Comparison of ENCODE assay signal across 10 cellular contexts in genomic region chr6:149451361-149452061, GRCh38. TPM values are rescaled to one million over a fixed set of nuclear protein-coding genes. Genes with fewer than 3 reads are reported as not detected.
DNase-seq lines count a peak whose midpoint lies in the region; ATAC-seq and TF ChIP-seq lines count a peak whose summit lies in the region.
"Had no signal": no experiment of that assay in that cellular context is flagged by ENCODE, and none has a peak within 500 bp of the region (broad histone marks: within the 10 kb centered on the region; RNA-seq: fewer than 3 reads in every experiment).

No MANE protein-coding gene starts in this region.

- H3K27ac Mint-ChIP-seq in activated CD4-positive, alpha-beta memory T cell treated with anti-CD3 and anti-CD28 coated beads for 36 hours, result no peak overlapping the region

- POLR2A ChIA-PET in activated CD4-positive, alpha-beta memory T cell treated with anti-CD3 and anti-CD28 coated beads for 36 hours (lab: Charles Lee), result no interaction called here

- no peaks in the 10 kb centered on the region for H3K27me3 Mint-ChIP-seq in activated CD4-positive, alpha-beta memory T cell treated with anti-CD3 and anti-CD28 coated beads for 36 hours

- H3K27ac ChIP-seq in esophagus (ENCODE audit: low read depth in 2 of 2, low read length in 1 of 2), result no peak overlapping the region
- H3K27ac ChIP-seq in upper lobe of left lung, result peak overlapping the region; percentile 13 to 69 (median 48)

- H3K4me1 Mint-ChIP-seq in activated CD4-positive, alpha-beta memory T cell treated with anti-CD3 and anti-CD28 coated beads for 36 hours (ENCODE audit: low read depth), result peaks cover 2% of the 10 kb centered on the region

- TF ChIP-seq POLR2A in upper lobe of left lung (IDR thresholded peaks at IDR 0.05), result no peak

- DNase-seq in activated effector memory CD4-positive, alpha-beta T cell treated with anti-CD3 and anti-CD28 coated beads, Interleukin-2, amount 50 U/mL, for 16 hours, result peak; percentile 63
- DNase-seq in activated effector memory CD4-positive, alpha-beta T cell treated with Interleukin-2 at 50 U/mL for 16 hours, result no peak
- peak; percentile 48 to 91 for DNase-seq in upper lobe of left lung
- DNase-seq in activated CD4-positive, CD25-positive, alpha-beta regulatory T cell (lab: John Stamatoyannopoulos, UW), result no peak
- DNase-seq in NCI-H774 (lab: John Stamatoyannopoulos, UW), result no peak
- no peak for DNase-seq in activated CD4-positive, alpha-beta memory T cell treated with anti-CD3 and anti-CD28 coated beads for 36 hours
- DNase-seq: AML-193, NCI-H2171 had no signal

- no peak for TF ChIP-seq CTCF in upper lobe of left lung (IDR thresholded peaks at IDR 0.05)

- H3K9ac ChIP-seq in mucosa of stomach (ENCODE audit: low read length), result peak overlapping the region; percentile 52

- peaks cover 61% of the 10 kb centered on the region for H3K36me3 Mint-ChIP-seq in activated CD4-positive, alpha-beta memory T cell treated with anti-CD3 and anti-CD28 coated beads for 36 hours

- no peaks in the 10 kb centered on the region for H3K9me3 Mint-ChIP-seq in activated CD4-positive, alpha-beta memory T cell treated with anti-CD3 and anti-CD28 coated beads for 36 hours

- TF ChIP-seq EP300 in upper lobe of left lung (IDR thresholded peaks at IDR 0.05), result no peak

- H3K9me3 ChIP-seq in esophagus (ENCODE audit: control insufficient read depth in 2 of 2, insufficient read depth in 1 of 2, low read depth in 1 of 2, low read length in 1 of 2) (no peaks in the 10 kb centered on the region), mucosa of stomach (ENCODE audit: control insufficient read depth, low read length) (no peaks in the 10 kb centered on the region), upper lobe of left lung (no peaks in the 10 kb centered on the region)

- 34 to 48% methylated on average over 42 to 50 of the region's 50 CpGs for WGBS in esophagus, 2 donors
- WGBS in upper lobe of left lung, 2 donors, result 36 to 74% methylated on average over 21 to 24 of the region's 50 CpGs

- no peak overlapping the region for H3K4me3 Mint-ChIP-seq in activated CD4-positive, alpha-beta memory T cell treated with anti-CD3 and anti-CD28 coated beads for 36 hours

- intact Hi-C loops in activated CD4-positive, alpha-beta memory T cell treated with anti-CD3 and anti-CD28 coated beads for 36 hours (cut with micrococcal nuclease), result no loop called here

- H3K4me1 ChIP-seq in esophagus (ENCODE audit: control insufficient read depth in 2 of 2, insufficient read depth in 2 of 2, low read length in 1 of 2) (peaks cover 4 to 19% of the 10 kb centered on the region in 2 donors), mucosa of stomach (ENCODE audit: control insufficient read depth, insufficient read depth, low read length) (peaks cover 44% of the 10 kb centered on the region), upper lobe of left lung (peaks cover 33 to 58% (median 39%) of the 10 kb centered on the region in 4 donors)

- H3K4me3 ChIP-seq in esophagus (ENCODE audit: low read depth in 1 of 2, low read length in 2 of 2), result peak overlapping the region; percentile 32 to 35
- H3K4me3 ChIP-seq in mucosa of stomach (ENCODE audit: low read length), result no peak overlapping the region
- peak overlapping the region in 3 of 4 donors; percentile 49 to 60 (median 60) for H3K4me3 ChIP-seq in upper lobe of left lung

- H3K27me3 ChIP-seq in esophagus (ENCODE audit: control insufficient read depth in 1 of 2, insufficient read depth in 2 of 2, low read length in 2 of 2) (no peaks in the 10 kb centered on the region), mucosa of stomach (ENCODE audit: control insufficient read depth, insufficient read depth, low read length) (peaks cover 5% of the 10 kb centered on the region), upper lobe of left lung (peaks cover 0 to 10% (median 0%) of the 10 kb centered on the region in 4 donors)

- H3K36me3 ChIP-seq in esophagus (ENCODE audit: control insufficient read depth in 2 of 2, insufficient read depth in 2 of 2, low read length in 1 of 2), result no peaks in the 10 kb centered on the region
- H3K36me3 ChIP-seq in mucosa of stomach (ENCODE audit: control insufficient read depth, insufficient read depth, low read length), result no peaks in the 10 kb centered on the region
- no peaks in the 10 kb centered on the region for H3K36me3 ChIP-seq in upper lobe of left lung

- CTCF ChIA-PET in activated CD4-positive, alpha-beta memory T cell treated with anti-CD3 and anti-CD28 coated beads for 36 hours (lab: Charles Lee), result interaction anchor here (0.8 kb wide), 1 partner anchor 423 kb away, joined by 3 read pairs; no protein-coding TSS in a partner anchor

- ATAC-seq in upper lobe of left lung (ENCODE audit: low FRiP score in 2 of 2), result peak in 1 of 2 donors; percentile 24

RNA-seq across cellular contexts. Expression of gene ZC3H12D, which starts 33.3 kb away (rescaled TPM):
- polyA plus RNA-seq in esophagus, result under 1 TPM; 0.20 to 0.29 TPM
- total RNA-seq in upper lobe of left lung, result 1 to 10 TPM; 1.4 to 5.7 (median 2.6) TPM
- 100 to 1,000 TPM; 124 to 129 TPM for total RNA-seq in activated CD4-positive, alpha-beta memory T cell treated with anti-CD3 and anti-CD28 coated beads for 36 hours

RNA-seq across cellular contexts. Expression of gene SUMO4, which starts 51.4 kb away (rescaled TPM):
- polyA plus RNA-seq in esophagus, result under 1 TPM in 1 of 2 donors, not detected in 1; 0.24 TPM
- 1 to 10 TPM; 1.9 to 8.4 (median 3.5) TPM for total RNA-seq in upper lobe of left lung
- total RNA-seq in activated CD4-positive, alpha-beta memory T cell treated with anti-CD3 and anti-CD28 coated beads for 36 hours, result 1 to 10 TPM; 4.8 to 5.8 TPM

Comparison
In these comparisons a context has a peak if more than half of its experiments do, and no peak if none do; other contexts are left out.
1. DNase-seq: peak in activated effector memory CD4-positive, alpha-beta T cell treated with anti-CD3 and anti-CD28 coated beads, Interleukin-2, amount 50 U/mL, for 16 hours (single experiment) and upper lobe of left lung (2 of 2); none in activated effector memory CD4-positive, alpha-beta T cell treated with Interleukin-2 at 50 U/mL for 16 hours (single experiment), activated CD4-positive, CD25-positive, alpha-beta regulatory T cell (0 of 4), NCI-H774 (single experiment) and activated CD4-positive, alpha-beta memory T cell treated with anti-CD3 and anti-CD28 coated beads for 36 hours (single experiment).
2. H3K27ac ChIP-seq: peak in upper lobe of left lung (4 of 4); none in esophagus (0 of 2).
3. RNA of gene ZC3H12D, which starts 33.3 kb away (total RNA-seq): 124 to 129 TPM in activated CD4-positive, alpha-beta memory T cell treated with anti-CD3 and anti-CD28 coated beads for 36 hours; 1.4 to 5.7 TPM in upper lobe of left lung; every median in the first group is over 10 times any median in the second.